Comparison of ENCODE assay signal across 4 cellular contexts in genomic region chr3:170818325-170818724, GRCh38. TPM values are rescaled to one million over a fixed set of nuclear protein-coding genes. Genes with fewer than 3 reads are reported as not detected.
DNase-seq lines count a peak whose midpoint lies in the region; FAIRE-seq and TF ChIP-seq lines count a peak whose summit lies in the region.
"Not testable (repeated sequence)": the region's sequence is repeated elsewhere in the genome, so short reads cannot be mapped to it uniquely, and the experiment has no call there.

No MANE protein-coding gene starts in this region.

- not testable (repeated sequence) for H4K5ac ChIP-seq in H1 (ENCODE audit: insufficient read length, low read depth, low read length); mesendoderm (ENCODE audit: low read length)

- TF ChIP-seq CTCF in VCaP (conservative IDR thresholded peaks at IDR 0.05); H1 (IDR thresholded peaks at IDR 0.05; ENCODE audit: control extremely low read depth in 1 of 3, insufficient read depth in 1 of 3, low read depth in 1 of 3, low read length in 3 of 3): not testable (repeated sequence)

- not testable (repeated sequence) for H3K4ac ChIP-seq in H1 (replicated peaks; ENCODE audit: insufficient read length, low read depth, low read length); mesendoderm (ENCODE audit: low read depth, low read length)

- not testable (repeated sequence) for H2BK120ac ChIP-seq in H1 (replicated peaks; ENCODE audit: low read depth, low read length); mesendoderm (ENCODE audit: low read depth, low read length)

- H3K79me1 ChIP-seq in H1 (ENCODE audit: low read depth, low read length); mesendoderm (ENCODE audit: low read length): not testable (repeated sequence)

- H4K8ac ChIP-seq in H1 (ENCODE audit: extremely low read depth, insufficient read depth, low read length); mesendoderm (ENCODE audit: low read depth, low read length): not testable (repeated sequence)

- H2BK20ac ChIP-seq in H1 (ENCODE audit: low read length): not testable (repeated sequence)

- not testable (repeated sequence) for H2BK12ac ChIP-seq in H1 (ENCODE audit: low read depth, low read length)

- POLR2A ChIA-PET in H1 (lab: Charles Lee; ENCODE audit: partially characterized antibody): not testable (repeated sequence)

- DNase-seq in H1 (ENCODE audit: low read depth in 1 of 2, low spot score in 2 of 2); mesendoderm: not testable (repeated sequence)

- not testable (repeated sequence) for H3K23ac ChIP-seq in H1 (ENCODE audit: insufficient read length); mesendoderm (ENCODE audit: low read length)

- TF ChIP-seq RAD21 in H1 (IDR thresholded peaks at IDR 0.05 in 1 of 2, conservative IDR thresholded peaks at IDR 0.05 in 1 of 2; ENCODE audit: low read depth in 2 of 2, low read length in 2 of 2): not testable (repeated sequence)

- H3K56ac ChIP-seq in H1 (replicated peaks; ENCODE audit: insufficient read length, low read depth, low read length): not testable (repeated sequence)
- H3K56ac ChIP-seq in mesendoderm (ENCODE audit: low read length): peak overlapping the region; percentile 70

- not testable (repeated sequence) for H3K14ac ChIP-seq in H1 (ENCODE audit: insufficient read length)

- not testable (repeated sequence) for H4K91ac ChIP-seq in H1 (replicated peaks; ENCODE audit: insufficient read length, low read length)

- WGBS in H1 (ENCODE audit: extremely low coverage in 1 of 2, insufficient coverage in 1 of 2, insufficient read length in 1 of 2, insufficient replicate concordance in 2 of 2, low coverage in 1 of 2, low lambda C conversion rate in 2 of 2, missing lambda C conversion rate in 1 of 2), 2 experiments: 83% methylated on average over 1 of the region's 1 CpG; no CpG with 5 or more reads in 1 of the 2 experiments
- WGBS in mesendoderm (ENCODE audit: extremely low coverage, insufficient coverage, low lambda C conversion rate): no CpG with 5 or more reads among the region's 1 CpG

- H3K9me3 ChIP-seq in HUES48 (ENCODE audit: control insufficient read depth, insufficient read depth, low read length); H1 (ENCODE audit: insufficient read depth in 2 of 2, low read depth in 1 of 2, low read length in 1 of 2): not testable (repeated sequence)

- CTCF ChIA-PET in H1 (lab: Charles Lee; ENCODE audit: partially characterized antibody): not testable (repeated sequence)

- not testable (repeated sequence) for H2AFZ ChIP-seq in H1 (ENCODE audit: low read length)

- not testable (repeated sequence) for H3K4me2 ChIP-seq in H1 (ENCODE audit: insufficient read depth in 1 of 2, low read depth in 2 of 2, low read length in 2 of 2); mesendoderm (ENCODE audit: low read length)

- H3K79me2 ChIP-seq in H1 (ENCODE audit: control insufficient read depth in 1 of 2, insufficient read depth in 2 of 2, low read length in 2 of 2); mesendoderm (ENCODE audit: control insufficient read depth, insufficient read depth, low read length): not testable (repeated sequence)

- not testable (repeated sequence) for H3K27me3 ChIP-seq in HUES48 (ENCODE audit: control insufficient read depth, insufficient read depth, low read length); H1 (replicated peaks in 1 of 4; ENCODE audit: control insufficient read depth in 3 of 4, extremely low read depth in 1 of 4, insufficient read depth in 3 of 4, low read length in 3 of 4); mesendoderm (ENCODE audit: insufficient read depth, low read length, poor library complexity)

- not testable (repeated sequence) for H3K23me2 ChIP-seq in H1 (ENCODE audit: low read depth, low read length)

- not testable (repeated sequence) for H3K36me3 ChIP-seq in HUES48 (ENCODE audit: control insufficient read depth, insufficient read depth, low read length); H1 (ENCODE audit: control insufficient read depth in 2 of 4, insufficient read depth in 4 of 4, low read length in 3 of 4); mesendoderm (ENCODE audit: control insufficient read depth, insufficient read depth, low read length)

- not testable (repeated sequence) for FAIRE-seq in H1 (lab: Jason Lieb, UNC)

- H3K27ac ChIP-seq in HUES48 (ENCODE audit: low read depth, low read length) (peak overlapping the region; percentile 1), VCaP (peak overlapping the region; percentile 31; the same call in 1 of the 2 replicates), mesendoderm (ENCODE audit: low read depth, low read length) (peak overlapping the region; percentile 73)
- H3K27ac ChIP-seq in H1 (ENCODE audit: low read depth, low read length): not testable (repeated sequence)

- not testable (repeated sequence) for H2AK5ac ChIP-seq in H1 (ENCODE audit: low read depth, low read length); mesendoderm (ENCODE audit: low read length)

- not testable (repeated sequence) for H4K20me1 ChIP-seq in H1 (replicated peaks in 1 of 2; ENCODE audit: control insufficient read depth in 1 of 2, insufficient read depth in 2 of 2, low read length in 2 of 2)

- not testable (repeated sequence) for H3K18ac ChIP-seq in H1 (ENCODE audit: extremely low read depth, low read length); mesendoderm (ENCODE audit: low read length)

- not testable (repeated sequence) for TF ChIP-seq POLR2A in H1 (IDR thresholded peaks at IDR 0.05; ENCODE audit: control extremely low read depth in 1 of 2, low read depth in 2 of 2, low read length in 2 of 2)

- not testable (repeated sequence) for TF ChIP-seq EP300 in H1 (IDR thresholded peaks at IDR 0.05; ENCODE audit: borderline replicate concordance in 1 of 2, low read depth in 2 of 2, low read length in 2 of 2)

- H2BK5ac ChIP-seq in H1 (ENCODE audit: low read depth, low read length): peak overlapping the region; percentile 78; the same call in 1 of the 2 replicates
- not testable (repeated sequence) for H2BK5ac ChIP-seq in mesendoderm (ENCODE audit: low read length)

- not testable (repeated sequence) for H2BK15ac ChIP-seq in H1 (ENCODE audit: low read length); mesendoderm (replicated peaks; ENCODE audit: low read depth)

- not testable (repeated sequence) for H3K4me3 ChIP-seq in HUES48 (ENCODE audit: low read depth, low read length); H1 (ENCODE audit: extremely low read depth in 1 of 4, insufficient read depth in 2 of 4, low read depth in 3 of 4, low read length in 4 of 4); mesendoderm (ENCODE audit: low read length)

- H3K4me1 ChIP-seq in HUES48 (ENCODE audit: control insufficient read depth, insufficient read depth, low read length) (peaks cover 28% of the 10 kb centered on the region), H1 (replicated peaks in 1 of 4; ENCODE audit: control insufficient read depth in 3 of 4, insufficient read depth in 4 of 4, low read length in 3 of 4) (peaks cover 1 to 13% (median 7%) of the 10 kb centered on the region in 4 experiments), mesendoderm (ENCODE audit: control insufficient read depth, low read depth, low read length) (peaks cover 18% of the 10 kb centered on the region)

- not testable (repeated sequence) for H3K9ac ChIP-seq in HUES48 (ENCODE audit: low read depth, low read length); H1 (replicated peaks in 1 of 4; ENCODE audit: extremely low read depth in 1 of 4, low read depth in 3 of 4, low read length in 3 of 4); mesendoderm (ENCODE audit: low read length)

RNA-seq across cellular contexts. Expression of gene RPL22L1, which starts 51.7 kb away (rescaled TPM):
- total RNA-seq in H1 (2021; fragmentation: NEBNext Ultra II Directional; extraction: Animal tissue kit (Norgen Biotek cat#: 25700)): 271 and 280 TPM in 2 replicates
- 40.0 and 99.9 TPM in 2 replicates for polyA plus RNA-seq in H1 (2011; rRNA removed)
- 158 TPM for polyA plus RNA-seq in H1 (2011; cell fraction: cytosol; rRNA removed)
- polyA plus RNA-seq in H1 (2011; cell fraction: nucleus; rRNA removed): 10.1 TPM
- 121 to 356 TPM (median 153 TPM) in 4 replicates for polyA plus RNA-seq in H1 (2012, experiment 1 of 2)
- 1,071 TPM for polyA plus RNA-seq in H1 (2012, experiment 2 of 2)
- 805 TPM for polyA plus RNA-seq in H1 (2013, experiment 1 of 2)
- 862 TPM for polyA plus RNA-seq in H1 (2013, experiment 2 of 2)
- 6.2 and 6.6 TPM in 2 replicates for polyA minus RNA-seq in H1 (2011; rRNA and poly(A)+ RNA removed)
- 13.1 TPM for polyA minus RNA-seq in H1 (2011; cell fraction: cytosol; rRNA and poly(A)+ RNA removed)
- 28.3 TPM for polyA minus RNA-seq in H1 (2011; cell fraction: nucleus; rRNA and poly(A)+ RNA removed)
- polyA plus RNA-seq in mesendoderm (2013, experiment 1 of 2): 903 TPM
- 897 TPM for polyA plus RNA-seq in mesendoderm (2013, experiment 2 of 2)
